In genomic region chr12:233615-233968, GRCh38 we compare ENCODE assay signal across 20 cellular contexts. TPM values are rescaled to one million over a fixed set of nuclear protein-coding genes. Genes with fewer than 3 reads are reported as not detected.
"Had no signal": no experiment of that assay in that cellular context is flagged by ENCODE, and none has a peak within 500 bp of the region (broad histone marks: within the 10 kb centered on the region; RNA-seq: fewer than 3 reads in every experiment).

No MANE protein-coding gene starts in this region.

- H3K4me3 Mint-ChIP-seq: activated B cell treated with CpG ODN at 0.5 μM for 24 hours; activated naive CD8-positive, alpha-beta T cell; natural killer cell treated with Interleukin-12 subunit alpha and Interleukin-12 subunit beta and Interleukin-15 and Interleukin-18, amount 100 ng/mL, for 72 hours; stimulated activated naive CD8-positive, alpha-beta T cell treated with anti-CD3 and anti-CD28 coated beads, Interleukin-15, amount 100 ng/mL, for 72 hours had no signal

- H3K27me3 ChIP-seq: sigmoid colon, uterus had no signal

- H3K36me3 ChIP-seq: brain microvascular endothelial cell, sigmoid colon, thoracic aorta, uterus had no signal

- H3K27ac ChIP-seq: brain microvascular endothelial cell, sigmoid colon, thoracic aorta, uterus had no signal

- H3K27me3 Mint-ChIP-seq: activated naive CD8-positive, alpha-beta T cell had no signal

- FAIRE-seq: islet of Langerhans had no signal

- H3K4me1 ChIP-seq: sigmoid colon, uterus had no signal

- ATAC-seq: mucosa of descending colon; stimulated activated naive CD8-positive, alpha-beta T cell treated with anti-CD3 and anti-CD28 coated beads, Interleukin-15, amount 100 ng/mL, for 72 hours had no signal

- H3K4me1 Mint-ChIP-seq: activated B cell treated with CpG ODN at 0.5 μM for 24 hours; stimulated activated naive CD8-positive, alpha-beta T cell treated with anti-CD3 and anti-CD28 coated beads, Interleukin-15, amount 100 ng/mL, for 72 hours had no signal

- H3K27ac Mint-ChIP-seq: activated B cell treated with CpG ODN at 0.5 μM for 24 hours; activated naive CD8-positive, alpha-beta T cell; natural killer cell treated with Interleukin-12 subunit alpha and Interleukin-12 subunit beta and Interleukin-15 and Interleukin-18, amount 100 ng/mL, for 72 hours; stimulated activated naive CD8-positive, alpha-beta T cell treated with anti-CD3 and anti-CD28 coated beads, Interleukin-15, amount 100 ng/mL, for 72 hours had no signal

- H3K4me3 ChIP-seq: mucosa of descending colon, sigmoid colon, thoracic aorta, uterus had no signal

- DNase-seq: activated B cell treated with CpG ODN at 0.5 μM for 24 hours; activated CD4-positive, alpha-beta T cell treated with anti-CD3 and anti-CD28 coated beads, Interleukin-2, amount 50 U/mL, for 1 hour; activated gamma-delta T cell; activated T-cell treated with anti-CD3 and anti-CD28 coated beads, Interleukin-2, amount 50 U/mL, for 1 hour; amygdala; brain microvascular endothelial cell; cerebellar nuclear complex; dermis blood vessel endothelial cell; mucosa of descending colon; sigmoid colon; stimulated activated CD4-positive, alpha-beta T cell treated with anti-CD3 and anti-CD28 coated beads, Interleukin-4, amount 100 ng/mL, for 1 hour; stimulated activated naive CD8-positive, alpha-beta T cell treated with anti-CD3 and anti-CD28 coated beads, Interleukin-15, amount 100 ng/mL, for 72 hours; uterus had no signal

RNA-seq across cellular contexts. Expression of gene SLC6A12, which starts 19.6 kb away (rescaled TPM):
- total RNA-seq: activated B cell treated with CpG ODN at 0.5 μM for 24 hours, epithelial cell of proximal tubule, osteoblast had no signal

RNA-seq across cellular contexts. Expression of gene SLC6A13, which starts 29.0 kb away (rescaled TPM):
- total RNA-seq: epithelial cell of proximal tubule, glomerular endothelial cell, mucosa of descending colon, osteoblast had no signal
